ENCODE assay signal across 8 cellular contexts in genomic region chr13:28658796-28659610, GRCh38. TPM values are rescaled to one million over a fixed set of nuclear protein-coding genes. Genes with fewer than 3 reads are reported as not detected.
DNase-seq lines count a peak whose midpoint lies in the region; ATAC-seq and TF ChIP-seq lines count a peak whose summit lies in the region.

Gene POMP, plus strand, starts transcription at chr13:28659130. Its CDS starts 55 bp downstream, at chr13:28659185.

- peak within 1 kb of the TSS; percentile 94 for H3K4me2 ChIP-seq in trophoblast cell (ENCODE audit: low read length)

- peak within 1 kb of the TSS; percentile 60 for H4K12ac ChIP-seq in trophoblast cell (ENCODE audit: low read depth, low read length)

- H2BK12ac ChIP-seq in trophoblast cell (ENCODE audit: low read length) = no peak within 1 kb of the TSS

- peak; percentile 65 for DNase-seq in GM12864 (ENCODE audit: low read depth)
- DNase-seq in NCI-H1092 treated with DMSO at 0.1 percent for 48 hours (lab: John Stamatoyannopoulos, UW) = peak; percentile 87
- DNase-seq in T follicular helper cell (ENCODE audit: low read depth) = peak; percentile 89
- DNase-seq in adipocyte (ENCODE audit: low read depth) = peak; percentile 99
- DNase-seq in cardiac muscle cell (ENCODE audit: low read depth in 1 of 2, low spot score in 1 of 2) = peak; percentile 93 to 98
- DNase-seq in trophoblast cell = peak; percentile 83 to 90
- peak; percentile 87 to 90 for DNase-seq in tibial nerve (ENCODE audit: low spot score in 2 of 2)

- H3K27me3 ChIP-seq in adipocyte (replicated peaks; ENCODE audit: control insufficient read depth, insufficient read depth, low read length) (no peaks in the 10 kb centered on the region), cardiac muscle cell (no peaks in the 10 kb centered on the region), trophoblast cell (ENCODE audit: insufficient read depth, low read length) (no peaks in the 10 kb centered on the region), tibial nerve (no peaks in the 10 kb centered on the region)

- peak within 1 kb of the TSS; percentile 91 for H3K4ac ChIP-seq in trophoblast cell (ENCODE audit: low read depth, low read length)

- H2BK120ac ChIP-seq in trophoblast cell (ENCODE audit: insufficient read depth, low read length, poor library complexity) = peak within 1 kb of the TSS; percentile 57

- peak within 1 kb of the TSS; percentile 75 for H3K4me3 ChIP-seq in GM12864 (ENCODE audit: low read depth, low read length)
- peak within 1 kb of the TSS; percentile 97 for H3K4me3 ChIP-seq in adipocyte (ENCODE audit: low read length)
- H3K4me3 ChIP-seq in cardiac muscle cell = peak within 1 kb of the TSS; percentile 90
- peak within 1 kb of the TSS; percentile 90 for H3K4me3 ChIP-seq in trophoblast cell (ENCODE audit: low read depth, low read length)
- H3K4me3 ChIP-seq in tibial nerve = peak within 1 kb of the TSS; percentile 69 to 96 (median 84)

- H3K14ac ChIP-seq in trophoblast cell (ENCODE audit: low read length) = peak within 1 kb of the TSS; percentile 79

- H3K79me2 ChIP-seq in trophoblast cell (ENCODE audit: control insufficient read depth, insufficient read depth, low read length, poor library complexity) = peaks cover 14% of the 10 kb centered on the region

- TF ChIP-seq CTCF in GM12864 (IDR thresholded peaks at IDR 0.05; ENCODE audit: low read depth, low read length, missing control alignments) (no peak), cardiac muscle cell (IDR thresholded peaks at IDR 0.05; ENCODE audit: low read depth, low read length) (no peak), tibial nerve (IDR thresholded peaks at IDR 0.05) (peak in 2 of 5 experiments; percentile 24 to 29)

- TF ChIP-seq EP300 in tibial nerve (IDR thresholded peaks at IDR 0.05) = peak; percentile 97 to 100

- peak within 1 kb of the TSS; percentile 76 for H3K18ac ChIP-seq in trophoblast cell (ENCODE audit: low read length)

- peak within 1 kb of the TSS; percentile 55 for H2AK5ac ChIP-seq in trophoblast cell (ENCODE audit: low read length)

- H3K36me3 ChIP-seq in adipocyte (ENCODE audit: control insufficient read depth, insufficient read depth, low read length, severe bottlenecking) (peaks cover 36% of the 10 kb centered on the region), cardiac muscle cell (peaks cover 19% of the 10 kb centered on the region), trophoblast cell (ENCODE audit: control insufficient read depth in 1 of 2, insufficient read depth in 2 of 2, low read length in 2 of 2) (peaks cover 3 to 10% of the 10 kb centered on the region in 2 experiments), tibial nerve (peaks cover 0 to 28% (median 0%) of the 10 kb centered on the region in 3 donors)

- TF ChIP-seq POLR2A in tibial nerve (IDR thresholded peaks at IDR 0.05) = peak; percentile 96 to 97

- H3K9ac ChIP-seq in adipocyte (ENCODE audit: low read length) (peak within 1 kb of the TSS; percentile 98), trophoblast cell (ENCODE audit: low read length) (peak within 1 kb of the TSS; percentile 90)

- WGBS in trophoblast cell (ENCODE audit: extremely low coverage, insufficient coverage, insufficient read length) = no CpG with 5 or more reads among the region's 64 CpGs
- WGBS in tibial nerve, 2 donors = 0 to 1% methylated on average over 38 to 59 of the region's 64 CpGs

- H3K27ac ChIP-seq in cardiac muscle cell (peak within 1 kb of the TSS; percentile 90), trophoblast cell (ENCODE audit: low read depth, low read length) (peak within 1 kb of the TSS; percentile 42), tibial nerve (peak within 1 kb of the TSS; percentile 84 to 98 (median 94))

- no peak within 1 kb of the TSS for H3K23ac ChIP-seq in trophoblast cell (ENCODE audit: low read length)

- peak within 1 kb of the TSS; percentile 83 for H4K91ac ChIP-seq in trophoblast cell (ENCODE audit: low read depth, low read length)

- peaks cover 10% of the 10 kb centered on the region for H3K79me1 ChIP-seq in trophoblast cell (ENCODE audit: low read length)

- H3K9me3 ChIP-seq in adipocyte (ENCODE audit: control insufficient read depth, low read length) = no peaks in the 10 kb centered on the region
- no peaks in the 10 kb centered on the region for H3K9me3 ChIP-seq in cardiac muscle cell (ENCODE audit: low read depth)
- H3K9me3 ChIP-seq in trophoblast cell (ENCODE audit: insufficient read depth, low read depth, low read length) = no peaks in the 10 kb centered on the region
- H3K9me3 ChIP-seq in tibial nerve = no peaks in the 10 kb centered on the region

- H3K4me1 ChIP-seq in adipocyte (ENCODE audit: control insufficient read depth, insufficient read depth, low read length) (peaks cover 52% of the 10 kb centered on the region), cardiac muscle cell (ENCODE audit: low read depth) (peaks cover 15% of the 10 kb centered on the region), trophoblast cell (ENCODE audit: control insufficient read depth in 1 of 2, insufficient read depth in 2 of 2, low read length in 2 of 2) (peaks cover 0 to 4% of the 10 kb centered on the region in 2 experiments), tibial nerve (peaks cover 3 to 71% (median 29%) of the 10 kb centered on the region in 4 donors)

- H2BK5ac ChIP-seq in trophoblast cell (ENCODE audit: low read depth, low read length, poor library complexity) = peak within 1 kb of the TSS; percentile 58

- ATAC-seq in HG02588 (IDR thresholded peaks at IDR 0.05; ENCODE audit: unreplicated experiment) = peak; percentile 89

- H4K8ac ChIP-seq in trophoblast cell (ENCODE audit: low read depth, low read length) = peak within 1 kb of the TSS; percentile 91

- H2AFZ ChIP-seq in trophoblast cell (ENCODE audit: insufficient read depth, low read length, poor library complexity) = peak within 1 kb of the TSS; percentile 82

RNA-seq across cellular contexts. Expression of gene POMP, which starts in this region (rescaled TPM):
- total RNA-seq in cardiac muscle cell (16.4 and 35.3 TPM in 2 replicates), tibial nerve (10 to 100 TPM; 37.5 to 60.3 (median 52.0) TPM)
- 168 and 208 TPM in 2 replicates for polyA plus RNA-seq in cardiac muscle cell
- 138 and 141 TPM in 2 replicates for polyA plus RNA-seq in trophoblast cell (2013)

Comparison
In these comparisons a context has a peak if more than half of its experiments do, and no peak if none do; other contexts are left out.
1. Peak in every context shown above with its lines: DNase-seq, ATAC-seq, H3K4me3 ChIP-seq and H3K27ac ChIP-seq.
2. H3K27ac ChIP-seq: peak in every context shown above with its lines; median percentile 94 in tibial nerve; 90 in cardiac muscle cell; 42 in trophoblast cell.